9 cellular contexts compared by ENCODE assay signal in the genomic region with DNA sequence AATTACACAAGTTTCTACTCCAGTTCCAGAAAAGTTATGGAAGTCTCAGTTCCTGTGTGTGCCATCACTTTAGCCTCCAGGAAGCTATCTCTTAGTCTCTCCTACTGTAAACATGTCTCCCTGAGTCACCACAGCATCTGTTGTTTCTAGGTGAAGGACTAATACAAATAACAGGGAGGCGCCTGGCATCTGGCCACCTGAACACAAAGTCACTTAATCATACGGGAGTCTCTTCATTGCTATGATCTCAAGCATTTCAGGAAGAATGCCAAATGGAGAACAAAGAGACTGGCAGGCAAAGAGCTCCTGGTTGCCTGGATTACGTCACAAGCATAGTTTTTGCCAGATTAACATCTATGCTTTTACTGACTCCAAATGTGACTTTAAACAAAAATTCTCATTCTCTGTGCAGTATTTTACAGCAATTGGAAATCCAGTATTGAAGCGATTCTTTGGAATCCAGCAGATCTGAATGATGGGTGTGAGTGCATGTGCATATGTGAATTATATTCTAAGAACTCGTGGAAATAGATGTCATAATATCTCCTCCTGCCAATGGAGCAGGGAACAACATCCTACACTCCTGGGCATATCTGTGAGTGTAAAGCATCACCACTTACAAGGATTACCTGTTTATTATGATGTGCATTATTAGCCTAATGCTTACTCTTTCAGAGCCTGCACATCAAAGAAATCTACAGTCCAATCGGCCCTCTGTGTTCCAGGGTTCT.
A peak's percentile ranks its signal among the peaks of the same experiment; 100 is the strongest.
DNase-seq lines count a peak whose midpoint lies in the region; ATAC-seq and TF ChIP-seq lines count a peak whose summit lies in the region.
"Had no signal": no experiment of that assay in that cellular context is flagged by ENCODE, and none has a peak within 500 bp of the region (broad histone marks: within the 10 kb centered on the region; RNA-seq: fewer than 3 reads in every experiment).

No MANE protein-coding gene starts in this region.

- H2AFZ ChIP-seq in SU-DHL-6 (ENCODE audit: low read depth, low read length, severe bottlenecking), result peak overlapping the region; percentile 93

- H3K79me2 ChIP-seq in SU-DHL-6 (ENCODE audit: insufficient read depth, low read length), result no peaks in the 10 kb centered on the region

- intact Hi-C loops in left ventricle myocardium inferior (cut with micrococcal nuclease) (no loop called here), stomach (cut with DNase I; ENCODE audit: low total_unique reads) (no loop called here)

- peak overlapping the region; percentile 41 for H3K9ac ChIP-seq in SU-DHL-6 (ENCODE audit: low read length)

- H3K9me3 ChIP-seq in MG63, result peaks cover 2% of the 10 kb centered on the region; the same call in 1 of the 2 replicates
- no peaks in the 10 kb centered on the region for H3K9me3 ChIP-seq in SU-DHL-6 (ENCODE audit: insufficient read depth, low read length)
- H3K9me3 ChIP-seq in left ventricle myocardium inferior (replicated peaks), result no peaks in the 10 kb centered on the region
- no peaks in the 10 kb centered on the region for H3K9me3 ChIP-seq in stomach

- DNase-seq in A172 (ENCODE audit: low spot score) (peak; percentile 96), MG63 (peak; percentile 98), left ventricle myocardium inferior (peak; percentile 66), stomach (peak; percentile 80), NCI-H187 treated with DMSO at 0.1 percent for 48 hours (lab: John Stamatoyannopoulos, UW) (no peak)
- no peak for DNase-seq in NK-92 treated with Interleukin-12 subunit alpha and Interleukin-12 subunit beta, amount 100 ng/mL, for 24 hours (lab: John Stamatoyannopoulos, UW)

- H3K27ac ChIP-seq in SU-DHL-6 (ENCODE audit: low read depth, low read length) (peak overlapping the region; percentile 89), left ventricle myocardium inferior (replicated peaks) (no peak overlapping the region), stomach (no peak overlapping the region)
- H3K27ac ChIP-seq: C4-2B had no signal

- no peak for TF ChIP-seq EP300 in stomach (IDR thresholded peaks at IDR 0.05)

- no peak for TF ChIP-seq POLR2A in stomach (IDR thresholded peaks at IDR 0.05)

- H3K9me2 ChIP-seq in SU-DHL-6 (replicated peaks; ENCODE audit: insufficient read depth, low read length), result no peaks in the 10 kb centered on the region

- H3K27me3 ChIP-seq in MG63 (no peaks in the 10 kb centered on the region), SU-DHL-6 (ENCODE audit: low read length) (no peaks in the 10 kb centered on the region), left ventricle myocardium inferior (ENCODE audit: low read depth) (no peaks in the 10 kb centered on the region), stomach (no peaks in the 10 kb centered on the region)

- H3K4me1 ChIP-seq in left ventricle myocardium inferior, result peaks cover 28% of the 10 kb centered on the region
- peaks cover 0 to 19% (median 7%) of the 10 kb centered on the region in 4 donors for H3K4me1 ChIP-seq in stomach

- H3K36me3 ChIP-seq in MG63 (no peaks in the 10 kb centered on the region), SU-DHL-6 (ENCODE audit: low read length) (no peaks in the 10 kb centered on the region; the same call in 1 of the 2 replicates), left ventricle myocardium inferior (no peaks in the 10 kb centered on the region), stomach (no peaks in the 10 kb centered on the region)

- peaks cover 26% of the 10 kb centered on the region for H3F3A ChIP-seq in SU-DHL-6 (ENCODE audit: insufficient read depth)

- no peak for TF ChIP-seq CTCF in SU-DHL-6 (IDR thresholded peaks at IDR 0.05; ENCODE audit: insufficient read depth, low read length, poor library complexity, severe bottlenecking)
- TF ChIP-seq CTCF in left ventricle myocardium inferior (IDR thresholded peaks at IDR 0.05; ENCODE audit: borderline replicate concordance), result no peak
- no peak for TF ChIP-seq CTCF in stomach (IDR thresholded peaks at IDR 0.05)

- H3K4me3 ChIP-seq in MG63 (no peak overlapping the region), SU-DHL-6 (ENCODE audit: insufficient read depth, low read length, poor library complexity, severe bottlenecking) (peak overlapping the region; percentile 33), left ventricle myocardium inferior (no peak overlapping the region), stomach (no peak overlapping the region)

- H3K4me2 ChIP-seq in SU-DHL-6 (ENCODE audit: low read depth, low read length, poor library complexity, severe bottlenecking), result peak overlapping the region; percentile 100

- no peaks in the 10 kb centered on the region for H4K20me1 ChIP-seq in SU-DHL-6 (ENCODE audit: low read depth, low read length)

- WGBS in stomach, 5 donors, result 32 to 45% (median 41%) methylated on average over 6 of the region's 6 CpGs

- no peak for ATAC-seq in HG03196 (IDR thresholded peaks at IDR 0.05; ENCODE audit: unreplicated experiment)

Comparison
In these comparisons a context has a peak if more than half of its experiments do, and no peak if none do; other contexts are left out.
1. DNase-seq: peak in A172 (single experiment), MG63 (single experiment), left ventricle myocardium inferior (single experiment) and stomach (single experiment); none in NCI-H187 treated with DMSO at 0.1 percent for 48 hours (single experiment) and NK-92 treated with Interleukin-12 subunit alpha and Interleukin-12 subunit beta, amount 100 ng/mL, for 24 hours (single experiment).